In genomic region chr3:117454236-117454635, GRCh38 we compare ENCODE assay signal across 17 cellular contexts.
DNase-seq lines count a peak whose midpoint lies in the region; ATAC-seq and TF ChIP-seq lines count a peak whose summit lies in the region.
"Had no signal": no experiment of that assay in that cellular context is flagged by ENCODE, and none has a peak within 500 bp of the region (broad histone marks: within the 10 kb centered on the region; RNA-seq: fewer than 3 reads in every experiment).

No MANE protein-coding gene starts in this region.

- TF ChIP-seq POLR2A in body of pancreas (IDR thresholded peaks at IDR 0.05): no peak

- H3K27ac Mint-ChIP-seq in T-cell: no peak overlapping the region
- H3K27ac Mint-ChIP-seq: activated naive CD4-positive, alpha-beta T cell treated with anti-CD3 and anti-CD28 coated beads, Interleukin-2, amount 10 ng/mL, durations not matched to agents 7 days and 5 days; type B pancreatic cell had no signal

- TF ChIP-seq CTCF in choroid plexus epithelial cell (conservative IDR thresholded peaks at IDR 0.05; ENCODE audit: low read depth, low read length) (peak; percentile 7), body of pancreas (IDR thresholded peaks at IDR 0.05) (no peak)

- no peak overlapping the region for H3K4me3 ChIP-seq in choroid plexus epithelial cell (ENCODE audit: low read depth, low read length)
- no peak overlapping the region for H3K4me3 ChIP-seq in body of pancreas
- H3K4me3 ChIP-seq: hepatocyte had no signal

- H3K36me3 ChIP-seq in body of pancreas (replicated peaks in 1 of 2; ENCODE audit: insufficient read depth in 1 of 2, low read depth in 2 of 2): no peaks in the 10 kb centered on the region

- ATAC-seq in GM18867 (IDR thresholded peaks at IDR 0.05; ENCODE audit: unreplicated experiment) (peak; percentile 60), body of pancreas (no peak), HG03565 (IDR thresholded peaks at IDR 0.05; ENCODE audit: unreplicated experiment) (no peak), T-cell (replicated peaks in 1 of 4) (no peak)

- H3K4me1 Mint-ChIP-seq in T-cell: no peaks in the 10 kb centered on the region
- H3K4me1 Mint-ChIP-seq: activated naive CD4-positive, alpha-beta T cell treated with anti-CD3 and anti-CD28 coated beads, Interleukin-2, amount 10 ng/mL, durations not matched to agents 7 days and 5 days had no signal

- H3K4me3 Mint-ChIP-seq in T-cell: no peak overlapping the region
- H3K4me3 Mint-ChIP-seq: activated naive CD4-positive, alpha-beta T cell treated with anti-CD3 and anti-CD28 coated beads, Interleukin-2, amount 10 ng/mL, durations not matched to agents 7 days and 5 days; type B pancreatic cell had no signal

- no peaks in the 10 kb centered on the region for H3K9me3 ChIP-seq in body of pancreas

- POLR2A ChIA-PET in T-cell (lab: Charles Lee): no interaction called here

- DNase-seq in COR-L47 (lab: John Stamatoyannopoulos, UW) (peak; percentile 46), NCI-H1105 treated with DMSO at 0.1 percent for 48 hours (lab: John Stamatoyannopoulos, UW) (peak; percentile 48), choroid plexus epithelial cell (ENCODE audit: low read depth) (peak; percentile 2), body of pancreas (no peak), T-cell (no peak)
- DNase-seq in activated T-cell treated with anti-CD3 and anti-CD28 coated beads, Interleukin-2, amount 50 U/mL, for 1 hour: no peak
- DNase-seq: activated CD4-positive, alpha-beta T cell treated with anti-CD3 and anti-CD28 coated beads for 1 hour; activated CD8-positive, alpha-beta memory T cell treated with anti-CD3 and anti-CD28 coated beads, Interleukin-2, amount 50 U/mL, for 4 hours; activated naive CD4-positive, alpha-beta T cell treated with anti-CD3 and anti-CD28 coated beads, Interleukin-2, amount 10 ng/mL, durations not matched to agents 7 days and 5 days; left cardiac atrium; stimulated activated naive CD4-positive, alpha-beta T cell; T-helper 1 cell had no signal

- H3K27ac ChIP-seq in body of pancreas: no peak overlapping the region
- H3K27ac ChIP-seq: hepatocyte, parathyroid adenoma had no signal

- WGBS in body of pancreas, 2 donors: 79 to 82% methylated on average over 2 of the region's 2 CpGs

- no peaks in the 10 kb centered on the region for H3K27me3 Mint-ChIP-seq in T-cell
- H3K27me3 Mint-ChIP-seq: activated naive CD4-positive, alpha-beta T cell treated with anti-CD3 and anti-CD28 coated beads, Interleukin-2, amount 10 ng/mL, durations not matched to agents 7 days and 5 days; type B pancreatic cell had no signal

- CTCF ChIA-PET in T-cell (lab: Charles Lee): no interaction called here

- H3K4me1 ChIP-seq in body of pancreas: no peaks in the 10 kb centered on the region
- H3K4me1 ChIP-seq: parathyroid adenoma had no signal

- H3K9me3 Mint-ChIP-seq in T-cell: peaks cover 0 to 4% (median 2%) of the 10 kb centered on the region in 3 donors
- H3K9me3 Mint-ChIP-seq: activated naive CD4-positive, alpha-beta T cell treated with anti-CD3 and anti-CD28 coated beads, Interleukin-2, amount 10 ng/mL, durations not matched to agents 7 days and 5 days; type B pancreatic cell had no signal

- no peaks in the 10 kb centered on the region for H3K36me3 Mint-ChIP-seq in T-cell
- H3K36me3 Mint-ChIP-seq: activated naive CD4-positive, alpha-beta T cell treated with anti-CD3 and anti-CD28 coated beads, Interleukin-2, amount 10 ng/mL, durations not matched to agents 7 days and 5 days; type B pancreatic cell had no signal

- no peaks in the 10 kb centered on the region for H3K27me3 ChIP-seq in body of pancreas
- H3K27me3 ChIP-seq: hepatocyte had no signal

- intact Hi-C loops in body of pancreas (cut with DNase I): no loop called here

Comparison
In these comparisons a context has a peak if more than half of its experiments do, and no peak if none do; other contexts are left out.
1. DNase-seq: peak in COR-L47 (single experiment), NCI-H1105 treated with DMSO at 0.1 percent for 48 hours (single experiment) and choroid plexus epithelial cell (single experiment); none in body of pancreas (0 of 4), activated T-cell treated with anti-CD3 and anti-CD28 coated beads, Interleukin-2, amount 50 U/mL, for 1 hour (single experiment) and T-cell (0 of 34).